8 cellular contexts compared by ENCODE assay signal in genomic region chr1:16078925-16079656, GRCh38. TPM values are rescaled to one million over a fixed set of nuclear protein-coding genes. Genes with fewer than 3 reads are reported as not detected.
DNase-seq lines count a peak whose midpoint lies in the region; ATAC-seq, FAIRE-seq and TF ChIP-seq lines count a peak whose summit lies in the region.

No MANE protein-coding gene starts in this region.

- peak; percentile 75 for FAIRE-seq in keratinocyte (lab: Jason Lieb, UNC)

- no peak overlapping the region for H3K9ac ChIP-seq in keratinocyte (ENCODE audit: control insufficient read depth, extremely low read depth, insufficient read depth, low read length)

- H3K4me1 ChIP-seq in breast epithelium (peaks cover 0 to 2% of the 10 kb centered on the region in 2 donors), keratinocyte (ENCODE audit: control insufficient read depth, extremely low read depth, insufficient read depth, low read length) (peaks cover 39% of the 10 kb centered on the region)

- H2AFZ ChIP-seq in keratinocyte (ENCODE audit: control insufficient read depth, low read length), result peak overlapping the region; percentile 11

- H3K27me3 ChIP-seq in breast epithelium (no peaks in the 10 kb centered on the region), keratinocyte (ENCODE audit: control insufficient read depth, extremely low read depth, insufficient read depth, low read length) (no peaks in the 10 kb centered on the region)

- no peaks in the 10 kb centered on the region for H3K79me2 ChIP-seq in keratinocyte (ENCODE audit: control insufficient read depth, insufficient read depth, low read length)

- H3K36me3 ChIP-seq in breast epithelium (no peaks in the 10 kb centered on the region), keratinocyte (ENCODE audit: control insufficient read depth in 2 of 2, extremely low read depth in 1 of 2, insufficient read depth in 2 of 2, low read length in 2 of 2) (no peaks in the 10 kb centered on the region)

- TF ChIP-seq POLR2A in breast epithelium (IDR thresholded peaks at IDR 0.05), result no peak

- CTCF ChIA-PET in HEK293T (lab: Yijun Ruan, JAX), result interaction anchor here (0.6 to 8.0 kb wide), 7 partner anchors 15 to 284 kb away, joined by 3 to 123 read pairs (median 3); no protein-coding TSS in a partner anchor

- H3K27ac ChIP-seq in breast epithelium (peak overlapping the region in 1 of 2 donors; percentile 1), keratinocyte (ENCODE audit: control insufficient read depth, insufficient read depth, low read length) (no peak overlapping the region)

- POLR2A ChIA-PET in HEK293T (lab: Yijun Ruan, JAX), result interaction anchor here (0.9 to 1.1 kb wide), 3 partner anchors 94 to 285 kb away, joined by 3 read pairs; no protein-coding TSS in a partner anchor

- intact Hi-C loops in breast epithelium (cut with DNase I; ENCODE audit: low total_unique reads), result no loop called here

- H3K9me3 ChIP-seq in breast epithelium (no peaks in the 10 kb centered on the region), keratinocyte (ENCODE audit: control insufficient read depth, low read depth, low read length) (no peaks in the 10 kb centered on the region)

- no peaks in the 10 kb centered on the region for H3K9me1 ChIP-seq in keratinocyte (ENCODE audit: control insufficient read depth, extremely low read depth, insufficient read depth, low read length)

- DNase-seq in COR-L47 (lab: John Stamatoyannopoulos, UW) (peak; percentile 65), HEK293T (ENCODE audit: extremely low spot score) (peak; percentile 79), NCI-H226 (peak; percentile 54), breast epithelium (ENCODE audit: low spot score in 2 of 2) (peak; percentile 69 to 82), keratinocyte (ENCODE audit: low read depth, low spot score) (no peak)
- peak; percentile 33 to 64 (median 40) for DNase-seq in activated CD4-positive, CD25-positive, alpha-beta regulatory T cell (lab: John Stamatoyannopoulos, UW)
- DNase-seq in stimulated activated CD4-positive, alpha-beta T cell treated with anti-CD3 and anti-CD28 coated beads, Interleukin-1b, Interleukin-23, amount 100 ng/mL, for 1 hour (ENCODE audit: low read depth in 2 of 2), result peak; percentile 34 to 58

- H3K4me3 ChIP-seq in breast epithelium (peak overlapping the region in 1 of 3 donors; percentile 21), keratinocyte (ENCODE audit: control insufficient read depth in 2 of 3, extremely low read depth in 1 of 3, insufficient read depth in 2 of 3, low read depth in 1 of 3, low read length in 3 of 3) (no peak overlapping the region)

- H3K4me2 ChIP-seq in keratinocyte (ENCODE audit: control insufficient read depth, extremely low read depth, insufficient read depth, low read depth, low read length), result peak overlapping the region; percentile 20

- H4K20me1 ChIP-seq in keratinocyte (ENCODE audit: control insufficient read depth, extremely low read depth, insufficient read depth, low read length), result no peaks in the 10 kb centered on the region

- dilution Hi-C loops in keratinocyte (cut with MboI; ENCODE audit: extremely low pct_ligation_motif_present, low sequenced_read_pairs), result no loop called here

- TF ChIP-seq CTCF in breast epithelium (IDR thresholded peaks at IDR 0.05), result peak; percentile 91 to 97 (median 95)
- TF ChIP-seq CTCF in keratinocyte (optimal IDR thresholded peaks at IDR 0.05 in 1 of 3, IDR thresholded peaks at IDR 0.05 in 1 of 3, conservative IDR thresholded peaks at IDR 0.05 in 1 of 3; ENCODE audit: extremely low read depth in 1 of 3, insufficient read depth in 2 of 3, low read length in 3 of 3), result peak in 2 of 3 experiments; percentile 94 to 95

- ATAC-seq in GM21381 (IDR thresholded peaks at IDR 0.05; ENCODE audit: unreplicated experiment), result no peak

TF ChIP-seq in HEK293T, 16 proteins besides CTCF, POLR2A, EP300 and RAD21:
- TF ChIP-seq NFRKB (IDR thresholded peaks at IDR 0.05) (no peak), ZNF384 (IDR thresholded peaks at IDR 0.05) (peak; percentile 89), ELF4 (IDR thresholded peaks at IDR 0.05) (no peak)
TF ChIP-seq in HEK293T: peak in this region for 1.

RNA-seq across cellular contexts. Expression of gene FAM131C, which starts 5.6 kb away (rescaled TPM):
- not detected for total RNA-seq in breast epithelium
- 0.31 to 0.64 TPM (median 0.56 TPM) in 3 replicates for polyA plus RNA-seq in keratinocyte
- not detected for polyA plus RNA-seq in keratinocyte (2011; ENCODE audit: low read depth)
- 0.98 and 2.3 TPM in 2 replicates for polyA plus RNA-seq in keratinocyte (2011; cell fraction: cytosol; rRNA removed)
- polyA plus RNA-seq in keratinocyte (2011; cell fraction: nucleus; rRNA removed), result 0.48 and 0.91 TPM in 2 replicates
- 1.1 TPM in 2 replicates for polyA plus RNA-seq in keratinocyte (2012; ENCODE audit: low replicate concordance)
- 0.35 to 1.8 TPM (median 1.6 TPM) in 3 replicates for polyA minus RNA-seq in keratinocyte
- 7.3 TPM for polyA minus RNA-seq in keratinocyte (2011; cell fraction: cytosol; rRNA and poly(A)+ RNA removed)
- polyA minus RNA-seq in keratinocyte (2011; cell fraction: nucleus; rRNA and poly(A)+ RNA removed), result 0.63 TPM in 1 of 2 replicates, not detected in the other

RNA-seq across cellular contexts. Expression of gene CLCNKB, which starts 35.5 kb away (rescaled TPM):
- total RNA-seq in breast epithelium, result under 1 TPM; 0.32 to 0.88 (median 0.33) TPM
- 0.10 TPM in 1 of 3 replicates, not detected in the others for polyA plus RNA-seq in keratinocyte
- not detected for polyA plus RNA-seq in keratinocyte (2011; ENCODE audit: low read depth)
- polyA plus RNA-seq in keratinocyte (2011; cell fraction: cytosol; rRNA removed), result 0.05 TPM in 1 of 2 replicates, not detected in the other
- polyA plus RNA-seq in keratinocyte (2011; cell fraction: nucleus; rRNA removed), result not detected in 2 replicates
- not detected in 2 replicates for polyA plus RNA-seq in keratinocyte (2012; ENCODE audit: low replicate concordance)
- polyA minus RNA-seq in keratinocyte, result 0.16 TPM in 1 of 3 replicates, not detected in the others
- not detected for polyA minus RNA-seq in keratinocyte (2011; cell fraction: cytosol; rRNA and poly(A)+ RNA removed)
- polyA minus RNA-seq in keratinocyte (2011; cell fraction: nucleus; rRNA and poly(A)+ RNA removed), result not detected in 2 replicates

RNA-seq across cellular contexts. Expression of gene CLCNKA, which starts 57.3 kb away (rescaled TPM):
- total RNA-seq in breast epithelium, result 1 to 10 TPM in 1 of 3 donors, under 1 TPM in 2; 0.33 to 1.1 (median 0.73) TPM
- polyA plus RNA-seq in keratinocyte, result not detected in 3 replicates
- polyA plus RNA-seq in keratinocyte (2011; ENCODE audit: low read depth), result not detected
- polyA plus RNA-seq in keratinocyte (2011; cell fraction: cytosol; rRNA removed), result not detected in 2 replicates
- not detected in 2 replicates for polyA plus RNA-seq in keratinocyte (2011; cell fraction: nucleus; rRNA removed)
- not detected in 2 replicates for polyA plus RNA-seq in keratinocyte (2012; ENCODE audit: low replicate concordance)
- not detected in 3 replicates for polyA minus RNA-seq in keratinocyte
- not detected for polyA minus RNA-seq in keratinocyte (2011; cell fraction: cytosol; rRNA and poly(A)+ RNA removed)
- not detected in 2 replicates for polyA minus RNA-seq in keratinocyte (2011; cell fraction: nucleus; rRNA and poly(A)+ RNA removed)
